ENCODE assay signal across 1 cellular context in the genomic region with DNA sequence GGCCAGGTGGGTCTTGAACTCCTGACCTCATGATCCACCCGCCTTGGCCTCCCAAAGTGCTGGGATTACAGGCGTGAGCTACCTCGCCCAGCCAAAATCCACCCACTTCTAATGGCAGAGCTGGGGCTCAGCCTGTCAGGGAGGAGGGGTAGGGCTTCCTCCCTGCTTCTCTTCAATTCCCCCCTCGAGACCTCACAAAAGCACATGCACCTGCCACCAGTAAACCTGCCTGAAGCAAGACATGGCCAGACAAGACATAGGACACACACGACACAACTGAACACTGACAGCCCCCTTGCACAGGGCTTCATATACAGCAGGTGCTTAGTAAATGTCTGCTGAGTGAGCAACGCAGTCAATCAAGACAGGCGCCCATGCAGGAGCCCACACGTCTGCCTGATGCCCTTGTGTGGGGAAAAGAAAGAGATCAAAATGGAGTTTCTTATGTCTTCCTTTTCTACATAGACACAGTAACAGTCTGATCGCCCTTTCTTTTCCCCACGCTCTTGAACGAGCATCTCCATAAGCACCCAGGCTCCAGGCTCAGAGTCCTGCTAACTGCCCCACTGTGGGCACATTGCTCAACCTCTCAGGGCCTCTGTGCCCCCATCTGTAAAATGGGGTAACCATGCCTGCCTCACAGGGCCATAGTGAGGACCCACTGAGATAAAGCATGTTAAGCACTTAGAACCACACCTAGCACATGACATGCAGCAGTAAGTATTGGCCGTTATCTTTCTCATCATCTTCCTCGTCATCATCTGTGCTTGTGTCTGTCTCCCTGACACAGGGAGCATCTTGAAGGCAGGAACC.
TF ChIP-seq lines count a peak whose summit lies in the region.

No MANE protein-coding gene starts in this region.

TF ChIP-seq in K562, 482 proteins besides CTCF, POLR2A, EP300 and RAD21 (continued from another document and continues in another):
- TF ChIP-seq, protein P1, sequence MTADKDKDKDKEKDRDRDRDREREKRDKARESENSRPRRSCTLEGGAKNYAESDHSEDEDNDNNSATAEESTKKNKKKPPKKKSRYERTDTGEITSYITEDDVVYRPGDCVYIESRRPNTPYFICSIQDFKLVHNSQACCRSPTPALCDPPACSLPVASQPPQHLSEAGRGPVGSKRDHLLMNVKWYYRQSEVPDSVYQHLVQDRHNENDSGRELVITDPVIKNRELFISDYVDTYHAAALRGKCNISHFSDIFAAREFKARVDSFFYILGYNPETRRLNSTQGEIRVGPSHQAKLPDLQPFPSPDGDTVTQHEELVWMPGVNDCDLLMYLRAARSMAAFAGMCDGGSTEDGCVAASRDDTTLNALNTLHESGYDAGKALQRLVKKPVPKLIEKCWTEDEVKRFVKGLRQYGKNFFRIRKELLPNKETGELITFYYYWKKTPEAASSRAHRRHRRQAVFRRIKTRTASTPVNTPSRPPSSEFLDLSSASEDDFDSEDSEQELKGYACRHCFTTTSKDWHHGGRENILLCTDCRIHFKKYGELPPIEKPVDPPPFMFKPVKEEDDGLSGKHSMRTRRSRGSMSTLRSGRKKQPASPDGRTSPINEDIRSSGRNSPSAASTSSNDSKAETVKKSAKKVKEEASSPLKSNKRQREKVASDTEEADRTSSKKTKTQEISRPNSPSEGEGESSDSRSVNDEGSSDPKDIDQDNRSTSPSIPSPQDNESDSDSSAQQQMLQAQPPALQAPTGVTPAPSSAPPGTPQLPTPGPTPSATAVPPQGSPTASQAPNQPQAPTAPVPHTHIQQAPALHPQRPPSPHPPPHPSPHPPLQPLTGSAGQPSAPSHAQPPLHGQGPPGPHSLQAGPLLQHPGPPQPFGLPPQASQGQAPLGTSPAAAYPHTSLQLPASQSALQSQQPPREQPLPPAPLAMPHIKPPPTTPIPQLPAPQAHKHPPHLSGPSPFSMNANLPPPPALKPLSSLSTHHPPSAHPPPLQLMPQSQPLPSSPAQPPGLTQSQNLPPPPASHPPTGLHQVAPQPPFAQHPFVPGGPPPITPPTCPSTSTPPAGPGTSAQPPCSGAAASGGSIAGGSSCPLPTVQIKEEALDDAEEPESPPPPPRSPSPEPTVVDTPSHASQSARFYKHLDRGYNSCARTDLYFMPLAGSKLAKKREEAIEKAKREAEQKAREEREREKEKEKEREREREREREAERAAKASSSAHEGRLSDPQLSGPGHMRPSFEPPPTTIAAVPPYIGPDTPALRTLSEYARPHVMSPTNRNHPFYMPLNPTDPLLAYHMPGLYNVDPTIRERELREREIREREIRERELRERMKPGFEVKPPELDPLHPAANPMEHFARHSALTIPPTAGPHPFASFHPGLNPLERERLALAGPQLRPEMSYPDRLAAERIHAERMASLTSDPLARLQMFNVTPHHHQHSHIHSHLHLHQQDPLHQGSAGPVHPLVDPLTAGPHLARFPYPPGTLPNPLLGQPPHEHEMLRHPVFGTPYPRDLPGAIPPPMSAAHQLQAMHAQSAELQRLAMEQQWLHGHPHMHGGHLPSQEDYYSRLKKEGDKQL (CRISPR knock-in tag; IDR thresholded peaks at IDR 0.05; ENCODE audit: borderline replicate concordance) = no peak
- TF ChIP-seq ZNF507 (tag; conservative IDR thresholded peaks at IDR 0.05) = no peak
- TF ChIP-seq TGIF2 (CRISPR knock-in tag; IDR thresholded peaks at IDR 0.05) = no peak
- no peak for TF ChIP-seq TRIM24 (IDR thresholded peaks at IDR 0.05)
- TF ChIP-seq HDAC3 (IDR thresholded peaks at IDR 0.05; ENCODE audit: borderline replicate concordance, partially characterized antibody) = no peak
- no peak for TF ChIP-seq NR2F6 (CRISPR knock-in tag; IDR thresholded peaks at IDR 0.05)
- TF ChIP-seq ATF1 (CRISPR knock-in tag; IDR thresholded peaks at IDR 0.05) = no peak
- TF ChIP-seq ATF1 (tag; IDR thresholded peaks at IDR 0.05) = peak; percentile 56
- no peak for TF ChIP-seq NR2C2 (CRISPR knock-in tag; IDR thresholded peaks at IDR 0.05)
- peak; percentile 56; the same call in 1 of the 2 replicates for TF ChIP-seq NR2C2 (tag; IDR thresholded peaks at IDR 0.05)
- no peak for TF ChIP-seq DACH1 (IDR thresholded peaks at IDR 0.05; ENCODE audit: partially characterized antibody)
- 0 out of 2 replicates have a peak, but pooled peaks have one; percentile 25 for TF ChIP-seq ZNF76 (CRISPR knock-in tag; IDR thresholded peaks at IDR 0.05; ENCODE audit: borderline replicate concordance)
- TF ChIP-seq FOXJ3 (CRISPR knock-in tag; IDR thresholded peaks at IDR 0.05) = no peak
- peak; percentile 61; the same call in 1 of the 2 replicates for TF ChIP-seq ZNF589 (CRISPR knock-in tag; IDR thresholded peaks at IDR 0.05; ENCODE audit: low read depth)
- TF ChIP-seq RBM34 (IDR thresholded peaks at IDR 0.05; ENCODE audit: borderline replicate concordance, insufficient read depth, low read length) = no peak
- no peak for TF ChIP-seq PHF8 (IDR thresholded peaks at IDR 0.05; ENCODE audit: borderline replicate concordance, low read length)
- TF ChIP-seq, protein P2, sequence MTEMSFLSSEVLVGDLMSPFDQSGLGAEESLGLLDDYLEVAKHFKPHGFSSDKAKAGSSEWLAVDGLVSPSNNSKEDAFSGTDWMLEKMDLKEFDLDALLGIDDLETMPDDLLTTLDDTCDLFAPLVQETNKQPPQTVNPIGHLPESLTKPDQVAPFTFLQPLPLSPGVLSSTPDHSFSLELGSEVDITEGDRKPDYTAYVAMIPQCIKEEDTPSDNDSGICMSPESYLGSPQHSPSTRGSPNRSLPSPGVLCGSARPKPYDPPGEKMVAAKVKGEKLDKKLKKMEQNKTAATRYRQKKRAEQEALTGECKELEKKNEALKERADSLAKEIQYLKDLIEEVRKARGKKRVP (CRISPR knock-in tag; IDR thresholded peaks at IDR 0.05) = no peak
- TF ChIP-seq, protein P3, sequence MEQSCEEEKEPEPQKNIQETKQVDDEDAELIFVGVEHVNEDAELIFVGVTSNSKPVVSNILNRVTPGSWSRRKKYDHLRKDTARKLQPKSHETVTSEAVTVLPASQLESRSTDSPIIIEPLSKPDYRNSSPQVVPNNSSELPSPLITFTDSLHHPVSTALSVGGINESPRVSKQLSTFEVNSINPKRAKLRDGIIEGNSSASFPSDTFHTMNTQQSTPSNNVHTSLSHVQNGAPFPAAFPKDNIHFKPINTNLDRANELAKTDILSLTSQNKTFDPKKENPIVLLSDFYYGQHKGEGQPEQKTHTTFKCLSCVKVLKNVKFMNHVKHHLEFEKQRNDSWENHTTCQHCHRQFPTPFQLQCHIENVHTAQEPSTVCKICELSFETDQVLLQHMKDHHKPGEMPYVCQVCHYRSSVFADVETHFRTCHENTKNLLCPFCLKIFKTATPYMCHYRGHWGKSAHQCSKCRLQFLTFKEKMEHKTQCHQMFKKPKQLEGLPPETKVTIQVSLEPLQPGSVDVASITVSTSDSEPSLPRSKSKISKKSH (CRISPR knock-in tag; IDR thresholded peaks at IDR 0.05) = no peak
- TF ChIP-seq BCL6 (CRISPR knock-in tag; IDR thresholded peaks at IDR 0.05) = no peak
- no peak for TF ChIP-seq SIX5 (IDR thresholded peaks at IDR 0.05; ENCODE audit: borderline replicate concordance in 1 of 2, insufficient read depth in 1 of 2, low read depth in 1 of 2, low read length in 2 of 2)
- TF ChIP-seq, protein P4, sequence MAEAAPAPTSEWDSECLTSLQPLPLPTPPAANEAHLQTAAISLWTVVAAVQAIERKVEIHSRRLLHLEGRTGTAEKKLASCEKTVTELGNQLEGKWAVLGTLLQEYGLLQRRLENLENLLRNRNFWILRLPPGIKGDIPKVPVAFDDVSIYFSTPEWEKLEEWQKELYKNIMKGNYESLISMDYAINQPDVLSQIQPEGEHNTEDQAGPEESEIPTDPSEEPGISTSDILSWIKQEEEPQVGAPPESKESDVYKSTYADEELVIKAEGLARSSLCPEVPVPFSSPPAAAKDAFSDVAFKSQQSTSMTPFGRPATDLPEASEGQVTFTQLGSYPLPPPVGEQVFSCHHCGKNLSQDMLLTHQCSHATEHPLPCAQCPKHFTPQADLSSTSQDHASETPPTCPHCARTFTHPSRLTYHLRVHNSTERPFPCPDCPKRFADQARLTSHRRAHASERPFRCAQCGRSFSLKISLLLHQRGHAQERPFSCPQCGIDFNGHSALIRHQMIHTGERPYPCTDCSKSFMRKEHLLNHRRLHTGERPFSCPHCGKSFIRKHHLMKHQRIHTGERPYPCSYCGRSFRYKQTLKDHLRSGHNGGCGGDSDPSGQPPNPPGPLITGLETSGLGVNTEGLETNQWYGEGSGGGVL (CRISPR knock-in tag; IDR thresholded peaks at IDR 0.05) = no peak
- TF ChIP-seq, protein P5, sequence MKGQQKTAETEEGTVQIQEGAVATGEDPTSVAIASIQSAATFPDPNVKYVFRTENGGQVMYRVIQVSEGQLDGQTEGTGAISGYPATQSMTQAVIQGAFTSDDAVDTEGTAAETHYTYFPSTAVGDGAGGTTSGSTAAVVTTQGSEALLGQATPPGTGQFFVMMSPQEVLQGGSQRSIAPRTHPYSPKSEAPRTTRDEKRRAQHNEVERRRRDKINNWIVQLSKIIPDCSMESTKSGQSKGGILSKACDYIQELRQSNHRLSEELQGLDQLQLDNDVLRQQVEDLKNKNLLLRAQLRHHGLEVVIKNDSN (CRISPR knock-in tag; IDR thresholded peaks at IDR 0.05) = 0 out of 2 replicates have a peak, but pooled peaks have one; percentile 25
- no peak for TF ChIP-seq ZBTB8A (IDR thresholded peaks at IDR 0.05; ENCODE audit: partially characterized antibody)
- TF ChIP-seq SRSF9 (IDR thresholded peaks at IDR 0.05; ENCODE audit: borderline replicate concordance, low read depth, low read length) = no peak
- TF ChIP-seq, protein P6, sequence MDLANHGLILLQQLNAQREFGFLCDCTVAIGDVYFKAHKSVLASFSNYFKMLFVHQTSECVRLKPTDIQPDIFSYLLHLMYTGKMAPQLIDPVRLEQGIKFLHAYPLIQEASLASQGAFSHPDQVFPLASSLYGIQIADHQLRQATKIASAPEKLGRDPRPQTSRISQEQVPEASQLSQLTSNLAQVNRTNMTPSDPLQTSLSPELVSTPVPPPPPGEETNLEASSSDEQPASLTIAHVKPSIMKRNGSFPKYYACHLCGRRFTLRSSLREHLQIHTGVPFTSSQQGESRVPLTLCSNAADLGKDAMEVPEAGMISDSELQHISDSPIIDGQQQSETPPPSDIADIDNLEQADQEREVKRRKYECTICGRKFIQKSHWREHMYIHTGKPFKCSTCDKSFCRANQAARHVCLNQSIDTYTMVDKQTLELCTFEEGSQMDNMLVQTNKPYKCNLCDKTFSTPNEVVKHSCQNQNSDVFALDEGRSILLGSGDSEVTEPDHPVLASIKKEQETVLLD (IDR thresholded peaks at IDR 0.05) = no peak
- TF ChIP-seq TAF1 (IDR thresholded peaks at IDR 0.05; ENCODE audit: control insufficient read depth, extremely low read depth, insufficient read depth, low read length, severe bottlenecking) = no peak
- TF ChIP-seq KLF13 (tag; IDR thresholded peaks at IDR 0.05; ENCODE audit: borderline replicate concordance, low read depth) = no peak
- TF ChIP-seq ZNF24 (IDR thresholded peaks at IDR 0.05) = no peak
- TF ChIP-seq, protein P7, sequence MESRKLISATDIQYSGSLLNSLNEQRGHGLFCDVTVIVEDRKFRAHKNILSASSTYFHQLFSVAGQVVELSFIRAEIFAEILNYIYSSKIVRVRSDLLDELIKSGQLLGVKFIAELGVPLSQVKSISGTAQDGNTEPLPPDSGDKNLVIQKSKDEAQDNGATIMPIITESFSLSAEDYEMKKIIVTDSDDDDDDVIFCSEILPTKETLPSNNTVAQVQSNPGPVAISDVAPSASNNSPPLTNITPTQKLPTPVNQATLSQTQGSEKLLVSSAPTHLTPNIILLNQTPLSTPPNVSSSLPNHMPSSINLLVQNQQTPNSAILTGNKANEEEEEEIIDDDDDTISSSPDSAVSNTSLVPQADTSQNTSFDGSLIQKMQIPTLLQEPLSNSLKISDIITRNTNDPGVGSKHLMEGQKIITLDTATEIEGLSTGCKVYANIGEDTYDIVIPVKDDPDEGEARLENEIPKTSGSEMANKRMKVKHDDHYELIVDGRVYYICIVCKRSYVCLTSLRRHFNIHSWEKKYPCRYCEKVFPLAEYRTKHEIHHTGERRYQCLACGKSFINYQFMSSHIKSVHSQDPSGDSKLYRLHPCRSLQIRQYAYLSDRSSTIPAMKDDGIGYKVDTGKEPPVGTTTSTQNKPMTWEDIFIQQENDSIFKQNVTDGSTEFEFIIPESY (CRISPR knock-in tag; IDR thresholded peaks at IDR 0.05) = no peak
- TF ChIP-seq HIVEP1 (CRISPR knock-in tag; IDR thresholded peaks at IDR 0.05) = no peak
- no peak for TF ChIP-seq ZNF121 (CRISPR knock-in tag; conservative IDR thresholded peaks at IDR 0.05)
- TF ChIP-seq, protein P8, sequence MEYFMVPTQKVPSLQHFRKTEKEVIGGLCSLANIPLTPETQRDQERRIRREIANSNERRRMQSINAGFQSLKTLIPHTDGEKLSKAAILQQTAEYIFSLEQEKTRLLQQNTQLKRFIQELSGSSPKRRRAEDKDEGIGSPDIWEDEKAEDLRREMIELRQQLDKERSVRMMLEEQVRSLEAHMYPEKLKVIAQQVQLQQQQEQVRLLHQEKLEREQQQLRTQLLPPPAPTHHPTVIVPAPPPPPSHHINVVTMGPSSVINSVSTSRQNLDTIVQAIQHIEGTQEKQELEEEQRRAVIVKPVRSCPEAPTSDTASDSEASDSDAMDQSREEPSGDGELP (CRISPR knock-in tag; IDR thresholded peaks at IDR 0.05; ENCODE audit: borderline replicate concordance) = no peak
- TF ChIP-seq, protein P9, sequence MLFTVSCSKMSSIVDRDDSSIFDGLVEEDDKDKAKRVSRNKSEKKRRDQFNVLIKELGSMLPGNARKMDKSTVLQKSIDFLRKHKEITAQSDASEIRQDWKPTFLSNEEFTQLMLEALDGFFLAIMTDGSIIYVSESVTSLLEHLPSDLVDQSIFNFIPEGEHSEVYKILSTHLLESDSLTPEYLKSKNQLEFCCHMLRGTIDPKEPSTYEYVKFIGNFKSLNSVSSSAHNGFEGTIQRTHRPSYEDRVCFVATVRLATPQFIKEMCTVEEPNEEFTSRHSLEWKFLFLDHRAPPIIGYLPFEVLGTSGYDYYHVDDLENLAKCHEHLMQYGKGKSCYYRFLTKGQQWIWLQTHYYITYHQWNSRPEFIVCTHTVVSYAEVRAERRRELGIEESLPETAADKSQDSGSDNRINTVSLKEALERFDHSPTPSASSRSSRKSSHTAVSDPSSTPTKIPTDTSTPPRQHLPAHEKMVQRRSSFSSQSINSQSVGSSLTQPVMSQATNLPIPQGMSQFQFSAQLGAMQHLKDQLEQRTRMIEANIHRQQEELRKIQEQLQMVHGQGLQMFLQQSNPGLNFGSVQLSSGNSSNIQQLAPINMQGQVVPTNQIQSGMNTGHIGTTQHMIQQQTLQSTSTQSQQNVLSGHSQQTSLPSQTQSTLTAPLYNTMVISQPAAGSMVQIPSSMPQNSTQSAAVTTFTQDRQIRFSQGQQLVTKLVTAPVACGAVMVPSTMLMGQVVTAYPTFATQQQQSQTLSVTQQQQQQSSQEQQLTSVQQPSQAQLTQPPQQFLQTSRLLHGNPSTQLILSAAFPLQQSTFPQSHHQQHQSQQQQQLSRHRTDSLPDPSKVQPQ (CRISPR knock-in tag; IDR thresholded peaks at IDR 0.05; ENCODE audit: borderline replicate concordance) = no peak
- no peak for TF ChIP-seq FOXK1 (CRISPR knock-in tag; IDR thresholded peaks at IDR 0.05; ENCODE audit: borderline replicate concordance)
- TF ChIP-seq, protein P10, sequence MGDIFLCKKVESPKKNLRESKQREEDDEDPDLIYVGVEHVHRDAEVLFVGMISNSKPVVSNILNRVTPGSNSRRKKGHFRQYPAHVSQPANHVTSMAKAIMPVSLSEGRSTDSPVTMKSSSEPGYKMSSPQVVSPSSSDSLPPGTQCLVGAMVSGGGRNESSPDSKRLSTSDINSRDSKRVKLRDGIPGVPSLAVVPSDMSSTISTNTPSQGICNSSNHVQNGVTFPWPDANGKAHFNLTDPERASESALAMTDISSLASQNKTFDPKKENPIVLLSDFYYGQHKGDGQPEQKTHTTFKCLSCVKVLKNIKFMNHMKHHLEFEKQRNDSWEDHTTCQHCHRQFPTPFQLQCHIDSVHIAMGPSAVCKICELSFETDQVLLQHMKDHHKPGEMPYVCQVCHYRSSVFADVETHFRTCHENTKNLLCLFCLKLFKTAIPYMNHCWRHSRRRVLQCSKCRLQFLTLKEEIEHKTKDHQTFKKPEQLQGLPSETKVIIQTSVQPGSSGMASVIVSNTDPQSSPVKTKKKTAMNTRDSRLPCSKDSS (IDR thresholded peaks at IDR 0.05; ENCODE audit: low read depth, partially characterized antibody) = no peak
- no peak for TF ChIP-seq FOS (IDR thresholded peaks at IDR 0.05; ENCODE audit: extremely low read depth, insufficient read length)
- no peak for TF ChIP-seq CBFA2T3 (IDR thresholded peaks at IDR 0.05)
- TF ChIP-seq ZNF384 (IDR thresholded peaks at IDR 0.05; ENCODE audit: low read depth, low read length) = no peak
